Comparison of ENCODE assay signal across 11 cellular contexts in genomic region chr3:129245141-129245540, GRCh38. TPM values are rescaled to one million over a fixed set of nuclear protein-coding genes. Genes with fewer than 3 reads are reported as not detected.
DNase-seq lines count a peak whose midpoint lies in the region; ATAC-seq, FAIRE-seq and TF ChIP-seq lines count a peak whose summit lies in the region.
"Had no signal": no experiment of that assay in that cellular context is flagged by ENCODE, and none has a peak within 500 bp of the region (broad histone marks: within the 10 kb centered on the region; RNA-seq: fewer than 3 reads in every experiment).

No MANE protein-coding gene starts in this region.

- no peak for DNase-seq in left ventricle myocardium inferior
- DNase-seq in cardiac septum (ENCODE audit: low spot score) = no peak
- DNase-seq in K562 (ENCODE audit: extremely low read depth in 1 of 4, low spot score in 3 of 4) = no peak
- DNase-seq in uterus = no peak
- no peak for DNase-seq in testis
- no peak for DNase-seq in NOMO-1 treated with dmso at 0.1 percent for 144 hours (lab: John Stamatoyannopoulos, UW; ENCODE audit: unreplicated experiment)

- 0 out of 4 replicates have a peak overlapping the region, but pooled peaks of 1 of the 2 experiments have one; percentile 12 for H3K9ac ChIP-seq in K562 (ENCODE audit: insufficient read depth in 1 of 2, low read depth in 2 of 2, low read length in 2 of 2)
- H3K9ac ChIP-seq in mucosa of rectum (ENCODE audit: low read depth in 1 of 2, low read length in 2 of 2) = peak overlapping the region in 1 of 2 donors; percentile 13

- no peak for TF ChIP-seq RAD21 in K562 (CRISPR knock-in tag; conservative IDR thresholded peaks at IDR 0.05 in 1 of 2, IDR thresholded peaks at IDR 0.05 in 1 of 2)

- BruUV-seq in K562 (replicated peaks; lab: Mats Ljungman, UMichigan) = no TSS peak

- H3K9me1 ChIP-seq in K562 (ENCODE audit: control insufficient read depth, insufficient read depth, low read length) = no peaks in the 10 kb centered on the region

- peak overlapping the region; percentile 7; the same call in 1 of the 2 replicates for H2AFZ ChIP-seq in K562 (ENCODE audit: low read depth, low read length)
- H2AFZ ChIP-seq: GM23338 had no signal

- H3K4me3 ChIP-seq in left ventricle myocardium inferior = no peak overlapping the region
- H3K4me3 ChIP-seq in K562 = no peak overlapping the region
- H3K4me3 ChIP-seq in mucosa of rectum (ENCODE audit: low read length in 2 of 2) = no peak overlapping the region
- H3K4me3 ChIP-seq in uterus = no peak overlapping the region
- no peak overlapping the region for H3K4me3 ChIP-seq in testis
- H3K4me3 ChIP-seq: GM23338, SK-N-MC had no signal

- ATAC-seq in K562 (no peak), HG02840 (IDR thresholded peaks at IDR 0.05; ENCODE audit: low FRiP score, unreplicated experiment) (no peak)

- no peaks in the 10 kb centered on the region for H3K27me3 ChIP-seq in left ventricle myocardium inferior (ENCODE audit: low read depth)
- H3K27me3 ChIP-seq in K562 (ENCODE audit: control insufficient read depth in 2 of 2, insufficient read depth in 2 of 2, low read length in 2 of 2) = no peaks in the 10 kb centered on the region
- no peaks in the 10 kb centered on the region for H3K27me3 ChIP-seq in mucosa of rectum (ENCODE audit: control insufficient read depth in 2 of 2, insufficient read depth in 2 of 2, low read length in 2 of 2)
- H3K27me3 ChIP-seq in uterus = no peaks in the 10 kb centered on the region
- no peaks in the 10 kb centered on the region for H3K27me3 ChIP-seq in testis

- TF ChIP-seq CTCF in left ventricle myocardium inferior (IDR thresholded peaks at IDR 0.05; ENCODE audit: borderline replicate concordance) (no peak), K562 (IDR thresholded peaks at IDR 0.05 in 2 of 3, conservative IDR thresholded peaks at IDR 0.05 in 1 of 3; ENCODE audit: insufficient read depth in 2 of 3, low read depth in 1 of 3, low read length in 3 of 3) (no peak), uterus (IDR thresholded peaks at IDR 0.05) (no peak), testis (IDR thresholded peaks at IDR 0.05) (no peak)

- H3K36me3 ChIP-seq in left ventricle myocardium inferior (no peaks in the 10 kb centered on the region), K562 (ENCODE audit: control insufficient read depth, insufficient read depth, low read length) (no peaks in the 10 kb centered on the region), mucosa of rectum (ENCODE audit: control insufficient read depth in 2 of 2, insufficient read depth in 2 of 2, low read length in 2 of 2) (no peaks in the 10 kb centered on the region), uterus (no peaks in the 10 kb centered on the region), testis (ENCODE audit: low read depth, missing control alignments) (no peaks in the 10 kb centered on the region)

- FAIRE-seq in K562 (lab: Jason Lieb, UNC) = no peak
- FAIRE-seq: islet of Langerhans had no signal

- TF ChIP-seq POLR2A in K562 (conservative IDR thresholded peaks at IDR 0.05) (no peak), uterus (IDR thresholded peaks at IDR 0.05) (no peak), testis (IDR thresholded peaks at IDR 0.05) (no peak)

- H4K20me1 ChIP-seq in K562 (replicated peaks; ENCODE audit: control insufficient read depth, insufficient read depth, low read length) = no peaks in the 10 kb centered on the region

- in situ Hi-C loops in K562 (cut with MboI) = loop anchor here (10.0 kb wide), 1 partner anchor 260 kb away; no protein-coding TSS in a partner anchor

- WGBS in K562 (ENCODE audit: insufficient coverage, low coverage, missing lambda C conversion rate) = 70% methylated on average over 5 of the region's 5 CpGs
- 81% methylated on average over 5 of the region's 5 CpGs for WGBS in testis, 2 donors

- CTCF ChIA-PET in K562 (lab: Yijun Ruan, JAX; ENCODE audit: low intra/inter-chr PET ratio) = interaction anchor here (0.5 to 1.3 kb wide), 6 partner anchors 9 to 274 kb away, joined by 3 to 10 read pairs (median 4); partner anchors contain the start of gene ISY1

- no peak for TF ChIP-seq EP300 in K562 (IDR thresholded peaks at IDR 0.05; ENCODE audit: low read length)

- peaks cover 42% of the 10 kb centered on the region for H3K4me1 ChIP-seq in left ventricle myocardium inferior
- peaks cover 10 to 18% of the 10 kb centered on the region in 2 experiments; a peak in 4 of 5 replicates for H3K4me1 ChIP-seq in K562 (replicated peaks in 1 of 2; ENCODE audit: control insufficient read depth in 2 of 2, insufficient read depth in 2 of 2, low read length in 2 of 2)
- H3K4me1 ChIP-seq in mucosa of rectum (ENCODE audit: control insufficient read depth in 2 of 2, insufficient read depth in 2 of 2, low read length in 2 of 2) = peaks cover 14 to 18% of the 10 kb centered on the region in 2 donors
- peaks cover 0 to 1% of the 10 kb centered on the region in 2 donors for H3K4me1 ChIP-seq in uterus
- H3K4me1 ChIP-seq in testis = peaks cover 16% of the 10 kb centered on the region

- H3K27ac ChIP-seq in left ventricle myocardium inferior (replicated peaks) (peak overlapping the region; percentile 79), K562 (ENCODE audit: extremely low read depth, low read depth, low read length) (peak overlapping the region; percentile 36; the same call in 2 of the 3 replicates), mucosa of rectum (ENCODE audit: low read depth in 2 of 2, low read length in 2 of 2) (peak overlapping the region; percentile 7 to 35), uterus (peak overlapping the region; percentile 67 to 74), testis (peak overlapping the region in 1 of 2 donors; percentile 8)
- H3K27ac ChIP-seq: SK-N-MC had no signal

- intact Hi-C loops in left ventricle myocardium inferior (cut with micrococcal nuclease) (loop anchor here (5.0 kb wide), 1 partner anchor 193 kb away; no protein-coding TSS in a partner anchor), cardiac septum (cut with DNase I) (loop anchor here (1.0 to 5.0 kb wide), 3 partner anchors 63 to 274 kb away; partner anchors contain the start of gene CNBP), K562 (cut with micrococcal nuclease) (loop anchor here (2.0 to 5.0 kb wide), 2 partner anchors 193 to 274 kb away; no protein-coding TSS in a partner anchor), uterus (cut with DNase I; ENCODE audit: low total_unique reads) (no loop called here), testis (cut with DNase I; ENCODE audit: low total_unique reads) (loop anchor here (10.0 kb wide), 1 partner anchor 270 kb away; no protein-coding TSS in a partner anchor)

- H3K4me2 ChIP-seq in K562 (ENCODE audit: insufficient read depth, low read length) = no peak overlapping the region
- H3K4me2 ChIP-seq: GM23338 had no signal

- H3K9me3 ChIP-seq in left ventricle myocardium inferior (replicated peaks) = no peaks in the 10 kb centered on the region
- no peaks in the 10 kb centered on the region for H3K9me3 ChIP-seq in K562 (replicated peaks; ENCODE audit: control insufficient read depth, insufficient read depth, low read depth, low read length)
- no peaks in the 10 kb centered on the region for H3K9me3 ChIP-seq in mucosa of rectum (ENCODE audit: control insufficient read depth in 2 of 2, low read length in 2 of 2)
- H3K9me3 ChIP-seq in uterus = no peaks in the 10 kb centered on the region
- H3K9me3 ChIP-seq in testis = no peaks in the 10 kb centered on the region

- H3K79me2 ChIP-seq in K562 (ENCODE audit: control insufficient read depth, insufficient read depth, low read length) = peaks cover 21% of the 10 kb centered on the region

- POLR2A ChIA-PET in K562 (lab: Yijun Ruan, JAX) = interaction anchor here (0.6 to 3.6 kb wide), 9 partner anchors 22 to 275 kb away, joined by 3 to 21 read pairs (median 3); partner anchors contain the start of gene CNBP

RNA-seq across cellular contexts. Expression of gene COPG1, which starts 4.3 kb away (rescaled TPM):
- total RNA-seq in left ventricle myocardium inferior (86.1 TPM), cardiac septum (122 TPM), K562 (2014; rRNA removed) (88.0 and 96.4 TPM in 2 replicates), K562 (2014; rRNA removed; fragmentation: Illumina TruSeq; extraction: Trizol) (73.9 and 74.6 TPM in 2 replicates), K562 (2015; rRNA removed; fragmentation: Illumina TruSeq; extraction: Trizol) (62.0 and 65.1 TPM in 2 replicates), K562 (2021) (85.4 and 94.8 TPM in 2 replicates), uterus (100 to 1,000 TPM in 2 of 4 donors, 10 to 100 TPM in 2; 35.6 to 409 (median 118) TPM), testis (10 to 100 TPM; 94.5 to 98.2 TPM)
- 181 and 256 TPM in 2 replicates for total RNA-seq in K562 (2011; cell fraction: chromatin; rRNA removed; ENCODE audit: low replicate concordance)
- 148 and 149 TPM in 2 replicates for total RNA-seq in K562 (2011; cell fraction: nucleolus; rRNA removed)
- total RNA-seq in K562 (2011; cell fraction: nucleoplasm; rRNA removed) = 109 and 139 TPM in 2 replicates
- polyA plus RNA-seq in K562 (2011; rRNA removed) (40.3 and 73.4 TPM in 2 replicates), K562 (2014; fragmentation: Illumina TruSeq; extraction: Trizol) (56.8 and 62.4 TPM in 2 replicates), K562 (2014; fragmentation: Nextera tagmentation; extraction: Ambion mirVana) (100 to 1,000 TPM in 1 of 2 experiments, 10 to 100 TPM in 1; 40.6 to 105 TPM), K562 (2014; rRNA removed) (37.1 and 47.9 TPM in 2 replicates), testis (ENCODE audit: insufficient read depth, low read depth, low replicate concordance) (113 TPM)
- 47.0 and 48.0 TPM in 2 replicates for polyA plus RNA-seq in K562 (2011; cell fraction: cytosol; rRNA removed)
- 111 and 116 TPM in 2 replicates for polyA plus RNA-seq in K562 (2011; cell fraction: nucleus; rRNA removed)
- polyA plus RNA-seq in K562 (2012) = 82.5 and 120 TPM in 2 replicates
- polyA minus RNA-seq in K562 (2011; rRNA and poly(A)+ RNA removed) = 115 and 157 TPM in 2 replicates
- 70.3 and 92.6 TPM in 2 replicates for polyA minus RNA-seq in K562 (2011; cell fraction: cytosol; rRNA and poly(A)+ RNA removed)
- polyA minus RNA-seq in K562 (2011; cell fraction: nucleus; rRNA and poly(A)+ RNA removed) = 59.0 and 102 TPM in 2 replicates

RNA-seq across cellular contexts. Expression of gene HMCES, which starts 33.5 kb away (rescaled TPM):
- total RNA-seq in left ventricle myocardium inferior (38.5 TPM), cardiac septum (32.9 TPM), K562 (2014; rRNA removed) (23.5 and 36.1 TPM in 2 replicates), K562 (2014; rRNA removed; fragmentation: Illumina TruSeq; extraction: Trizol) (18.8 and 20.2 TPM in 2 replicates), K562 (2015; rRNA removed; fragmentation: Illumina TruSeq; extraction: Trizol) (18.1 and 20.6 TPM in 2 replicates), K562 (2021) (34.7 and 42.6 TPM in 2 replicates), uterus (10 to 100 TPM in 3 of 4 donors, 1 to 10 TPM in 1; 2.0 to 42.9 (median 28.3) TPM), testis (10 to 100 TPM; 37.8 to 41.6 TPM)
- total RNA-seq in K562 (2011; cell fraction: chromatin; rRNA removed; ENCODE audit: low replicate concordance) = 5.1 and 8.1 TPM in 2 replicates
- total RNA-seq in K562 (2011; cell fraction: nucleolus; rRNA removed) = 6.2 and 9.0 TPM in 2 replicates
- 5.4 and 7.0 TPM in 2 replicates for total RNA-seq in K562 (2011; cell fraction: nucleoplasm; rRNA removed)
- polyA plus RNA-seq in K562 (2011; rRNA removed) (21.7 and 24.8 TPM in 2 replicates), K562 (2014; fragmentation: Illumina TruSeq; extraction: Trizol) (45.3 and 46.9 TPM in 2 replicates), K562 (2014; fragmentation: Nextera tagmentation; extraction: Ambion mirVana) (10 to 100 TPM; 23.0 to 25.2 TPM), K562 (2014; rRNA removed) (26.7 and 27.6 TPM in 2 replicates), testis (ENCODE audit: insufficient read depth, low read depth, low replicate concordance) (81.5 TPM)
- 15.4 and 17.0 TPM in 2 replicates for polyA plus RNA-seq in K562 (2011; cell fraction: cytosol; rRNA removed)
- 12.7 and 14.4 TPM in 2 replicates for polyA plus RNA-seq in K562 (2011; cell fraction: nucleus; rRNA removed)
- 34.9 and 43.6 TPM in 2 replicates for polyA plus RNA-seq in K562 (2012)
- polyA minus RNA-seq in K562 (2011; rRNA and poly(A)+ RNA removed) = 14.1 and 16.4 TPM in 2 replicates
- polyA minus RNA-seq in K562 (2011; cell fraction: cytosol; rRNA and poly(A)+ RNA removed) = 13.3 and 19.9 TPM in 2 replicates
- polyA minus RNA-seq in K562 (2011; cell fraction: nucleus; rRNA and poly(A)+ RNA removed) = 4.2 and 6.3 TPM in 2 replicates
